Comparison of ENCODE assay signal across 1 cellular context in the genomic region with DNA sequence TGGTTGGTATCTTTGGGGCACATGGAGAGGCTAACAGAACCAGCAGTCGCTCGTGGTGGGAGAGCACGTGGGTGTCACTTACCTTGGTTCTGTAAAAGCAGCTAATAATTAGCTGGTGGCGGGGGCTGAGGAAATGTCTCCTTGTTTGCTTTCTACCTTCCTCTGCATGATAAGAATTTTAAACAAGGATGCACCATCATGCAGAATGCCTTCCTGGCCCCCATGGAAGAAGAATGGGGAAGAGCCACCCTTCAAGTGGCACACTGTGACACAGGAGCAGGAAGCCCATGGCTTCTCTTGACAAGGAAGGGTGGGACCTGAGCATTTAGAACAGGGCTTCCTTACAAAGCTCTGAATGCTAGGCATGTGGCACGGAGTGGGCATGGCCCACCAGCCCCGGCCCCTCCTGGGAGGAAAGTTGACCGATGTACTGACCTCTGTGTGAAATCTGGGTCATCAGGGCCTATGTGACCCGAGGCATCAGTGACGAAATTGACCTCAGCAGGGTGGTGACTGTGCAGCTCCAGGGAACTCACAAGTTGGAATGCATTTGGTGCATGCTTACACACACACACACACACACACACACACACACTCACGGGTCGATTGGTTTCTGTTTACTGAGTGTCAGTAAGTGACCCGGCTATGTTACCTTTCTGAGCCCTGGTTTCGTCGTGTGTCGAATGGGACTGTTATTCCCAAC.
TF ChIP-seq lines count a peak whose summit lies in the region.

No MANE protein-coding gene starts in this region.

TF ChIP-seq in HepG2, 621 proteins besides CTCF, POLR2A, EP300 and RAD21 (continued from another document and continues in another):
- TF ChIP-seq ZNF318 (CRISPR knock-in tag; IDR thresholded peaks at IDR 0.05) (no peak), IRX3 (CRISPR knock-in tag; IDR thresholded peaks at IDR 0.05; ENCODE audit: borderline replicate concordance, low read depth) (no peak), ZNF407 (CRISPR knock-in tag; IDR thresholded peaks at IDR 0.05; ENCODE audit: not compliant biosample characterization) (no peak), ZNF704 (CRISPR knock-in tag; IDR thresholded peaks at IDR 0.05; ENCODE audit: borderline replicate concordance) (0 out of 2 replicates have a peak, but pooled peaks have one; percentile 26), ZNF883 (CRISPR knock-in tag; IDR thresholded peaks at IDR 0.05; ENCODE audit: not compliant biosample characterization) (no peak), ZNF235 (CRISPR knock-in tag; IDR thresholded peaks at IDR 0.05; ENCODE audit: borderline replicate concordance) (no peak), ZNF7 (CRISPR knock-in tag; IDR thresholded peaks at IDR 0.05) (no peak), ZSCAN21 (CRISPR knock-in tag; IDR thresholded peaks at IDR 0.05; ENCODE audit: borderline replicate concordance) (0 out of 2 replicates have a peak, but pooled peaks have one; percentile 27), ZNF788 (CRISPR knock-in tag; IDR thresholded peaks at IDR 0.05; ENCODE audit: borderline replicate concordance) (peak; percentile 73; the same call in 1 of the 2 replicates), SNAPC4 (CRISPR knock-in tag; IDR thresholded peaks at IDR 0.05) (no peak), ZNF205 (CRISPR knock-in tag; IDR thresholded peaks at IDR 0.05) (peak; percentile 98), ZSCAN25 (CRISPR knock-in tag; IDR thresholded peaks at IDR 0.05) (no peak; the same call in 1 of the 2 replicates), ZNF761 (CRISPR knock-in tag; conservative IDR thresholded peaks at IDR 0.05) (no peak), BHLHE40 (IDR thresholded peaks at IDR 0.05; ENCODE audit: low read length) (peak; percentile 65; the same call in 1 of the 2 replicates), ZSCAN22 (CRISPR knock-in tag; IDR thresholded peaks at IDR 0.05) (no peak), ZEB1 (IDR thresholded peaks at IDR 0.05; ENCODE audit: insufficient replicate concordance, low read depth) (no peak), THAP11 (CRISPR knock-in tag; IDR thresholded peaks at IDR 0.05) (0 out of 2 replicates have a peak, but pooled peaks have one; percentile 32), ZBTB8A (CRISPR knock-in tag; IDR thresholded peaks at IDR 0.05; ENCODE audit: borderline replicate concordance, low read depth) (no peak), ZNF362 (CRISPR knock-in tag; IDR thresholded peaks at IDR 0.05; ENCODE audit: borderline replicate concordance) (no peak), ZNF12 (CRISPR knock-in tag; IDR thresholded peaks at IDR 0.05) (no peak), PHF8 (CRISPR knock-in tag; IDR thresholded peaks at IDR 0.05) (no peak)
- TF ChIP-seq, protein P1, sequence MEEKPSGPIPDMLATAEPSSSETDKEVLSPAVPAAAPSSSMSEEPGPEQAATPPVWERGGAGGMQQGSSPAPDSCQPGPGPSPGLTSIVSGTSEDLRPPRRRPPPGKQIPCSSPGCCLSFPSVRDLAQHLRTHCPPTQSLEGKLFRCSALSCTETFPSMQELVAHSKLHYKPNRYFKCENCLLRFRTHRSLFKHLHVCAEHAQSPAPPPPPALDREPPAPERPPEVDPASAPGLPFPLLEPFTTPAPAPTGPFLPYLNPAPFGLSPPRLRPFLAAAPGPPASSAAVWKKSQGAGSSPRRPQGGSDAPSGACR (CRISPR knock-in tag; IDR thresholded peaks at IDR 0.05): no peak; the same call in 1 of the 2 replicates
